ENCODE assay signal across 17 cellular contexts in genomic region chr2:29009270-29009669, GRCh38. TPM values are rescaled to one million over a fixed set of nuclear protein-coding genes. Genes with fewer than 3 reads are reported as not detected.
DNase-seq lines count a peak whose midpoint lies in the region; ATAC-seq and TF ChIP-seq lines count a peak whose summit lies in the region.
"Had no signal": no experiment of that assay in that cellular context is flagged by ENCODE, and none has a peak within 500 bp of the region (broad histone marks: within the 10 kb centered on the region; RNA-seq: fewer than 3 reads in every experiment).

No MANE protein-coding gene starts in this region.

- no peak overlapping the region for H2BK12ac ChIP-seq in neuronal stem cell (ENCODE audit: low read length)

- no peak overlapping the region for H2BK120ac ChIP-seq in neuronal stem cell (ENCODE audit: low read depth, low read length)

- intact Hi-C loops in CD8-positive, alpha-beta T cell (cut with DNase I, micrococcal nuclease): no loop called here

- no peaks in the 10 kb centered on the region for H3K9me3 ChIP-seq in CD8-positive, alpha-beta T cell (ENCODE audit: low read length)
- H3K9me3 ChIP-seq in neuronal stem cell (replicated peaks in 1 of 2; ENCODE audit: control insufficient read depth in 2 of 2, insufficient read depth in 1 of 2, low read depth in 1 of 2, low read length in 2 of 2) (peaks cover 0 to 9% of the 10 kb centered on the region in 2 donors), hepatocyte (ENCODE audit: low read depth) (no peaks in the 10 kb centered on the region)

- H2AK5ac ChIP-seq in neuronal stem cell (ENCODE audit: low read depth, low read length): peak overlapping the region; percentile 18

- H3K9me2 ChIP-seq in hepatocyte (replicated peaks; ENCODE audit: insufficient read depth): no peaks in the 10 kb centered on the region

- no CpG with 5 or more reads among the region's 9 CpGs for WGBS in neuronal stem cell (ENCODE audit: extremely low coverage in 2 of 2, insufficient read length in 2 of 2, insufficient replicate concordance in 1 of 2), 2 donors
- 90% methylated on average over 9 of the region's 9 CpGs for WGBS in hepatocyte (ENCODE audit: low lambda C conversion rate, missing lambda C conversion rate)

- H3K4ac ChIP-seq in neuronal stem cell (ENCODE audit: low read length): no peak overlapping the region

- no peak overlapping the region for H3K9ac ChIP-seq in neuronal stem cell (ENCODE audit: low read depth, low read length, poor library complexity)

- DNase-seq in activated CD8-positive, alpha-beta memory T cell treated with anti-CD3 and anti-CD28 coated beads, Interleukin-2, amount 10 ng/mL, durations not matched to agents 7 days and 5 days: peak; percentile 50
- no peak for DNase-seq in activated CD8-positive, alpha-beta memory T cell treated with anti-CD3 and anti-CD28 coated beads for 24 hours
- DNase-seq in CD8-positive, alpha-beta T cell: no peak
- DNase-seq in neuronal stem cell (ENCODE audit: low spot score) (no peak), NCI-H1105 treated with DMSO at 0.1 percent for 48 hours (lab: John Stamatoyannopoulos, UW) (no peak), H4 (ENCODE audit: low spot score) (no peak), hepatocyte (ENCODE audit: low spot score) (no peak)
- DNase-seq: DMS53; HCEC 1CT; NCI-H1417; NCI-H524 treated with DMSO at 0.1 percent for 48 hours; nephron progenitor cell; stimulated activated CD4-positive, alpha-beta T cell treated with anti-CD3 and anti-CD28 coated beads, Interleukin-4, amount 100 ng/mL, for 24 hours; SW 1271 had no signal

- no peaks in the 10 kb centered on the region for H4K20me1 ChIP-seq in hepatocyte (ENCODE audit: insufficient read depth, poor library complexity, severe bottlenecking)

- H2BK5ac ChIP-seq in neuronal stem cell (ENCODE audit: low read length): peak overlapping the region; percentile 25

- peak overlapping the region; percentile 85 for H3K27ac ChIP-seq in CD8-positive, alpha-beta T cell (ENCODE audit: low read depth, low read length)
- H3K27ac ChIP-seq in neuronal stem cell (replicated peaks; ENCODE audit: low read length): no peak overlapping the region
- H3K27ac ChIP-seq in hepatocyte: no peak overlapping the region
- H3K27ac ChIP-seq: C4-2B had no signal

- H2AFZ ChIP-seq in neuronal stem cell (ENCODE audit: low read length): no peak overlapping the region
- no peak overlapping the region for H2AFZ ChIP-seq in hepatocyte

- no peak overlapping the region for H4K91ac ChIP-seq in neuronal stem cell (ENCODE audit: low read depth, low read length, poor library complexity)

- peaks cover 56% of the 10 kb centered on the region for H3K4me1 Mint-ChIP-seq in activated CD8-positive, alpha-beta memory T cell treated with anti-CD3 and anti-CD28 coated beads, Interleukin-2, amount 10 ng/mL, durations not matched to agents 7 days and 5 days
- H3K4me1 Mint-ChIP-seq in CD8-positive, alpha-beta T cell (ENCODE audit: low read depth): peaks cover 57% of the 10 kb centered on the region
- peaks cover 55% of the 10 kb centered on the region for H3K4me1 Mint-ChIP-seq in activated naive CD8-positive, alpha-beta T cell (ENCODE audit: low read depth)

- no peaks in the 10 kb centered on the region for H3K79me2 ChIP-seq in hepatocyte

- H3K4me1 ChIP-seq in CD8-positive, alpha-beta T cell (ENCODE audit: insufficient read depth, low read length): peaks cover 59% of the 10 kb centered on the region
- H3K4me1 ChIP-seq in neuronal stem cell (ENCODE audit: control insufficient read depth in 2 of 2, insufficient read depth in 1 of 2, low read depth in 1 of 2, low read length in 2 of 2) (peaks cover 17 to 22% of the 10 kb centered on the region in 2 donors), hepatocyte (ENCODE audit: insufficient read depth) (peaks cover 17% of the 10 kb centered on the region)

- H3K27me3 Mint-ChIP-seq in activated CD8-positive, alpha-beta memory T cell treated with anti-CD3 and anti-CD28 coated beads, Interleukin-2, amount 10 ng/mL, durations not matched to agents 7 days and 5 days: no peaks in the 10 kb centered on the region
- no peaks in the 10 kb centered on the region for H3K27me3 Mint-ChIP-seq in CD8-positive, alpha-beta T cell (ENCODE audit: low read depth)
- H3K27me3 Mint-ChIP-seq in activated naive CD8-positive, alpha-beta T cell: no peaks in the 10 kb centered on the region

- H3K4me2 ChIP-seq in neuronal stem cell (ENCODE audit: insufficient read depth, low read length, poor library complexity, severe bottlenecking): no peak overlapping the region
- no peak overlapping the region for H3K4me2 ChIP-seq in hepatocyte

- no peak overlapping the region for H4K8ac ChIP-seq in neuronal stem cell (ENCODE audit: low read depth, low read length)

- ATAC-seq in activated CD8-positive, alpha-beta memory T cell treated with anti-CD3 and anti-CD28 coated beads, Interleukin-2, amount 10 ng/mL, durations not matched to agents 7 days and 5 days: no peak
- no peak for ATAC-seq in CD8-positive, alpha-beta T cell

- H3K4me3 Mint-ChIP-seq in activated CD8-positive, alpha-beta memory T cell treated with anti-CD3 and anti-CD28 coated beads, Interleukin-2, amount 10 ng/mL, durations not matched to agents 7 days and 5 days: peak overlapping the region; percentile 64
- H3K4me3 Mint-ChIP-seq in CD8-positive, alpha-beta T cell: peak overlapping the region; percentile 78
- H3K4me3 Mint-ChIP-seq in activated naive CD8-positive, alpha-beta T cell: no peak overlapping the region
- H3K4me3 Mint-ChIP-seq: memory B cell, nephron progenitor cell had no signal

- no peak for TF ChIP-seq CTCF in CD8-positive, alpha-beta T cell (IDR thresholded peaks at IDR 0.05)
- TF ChIP-seq CTCF in hepatocyte (IDR thresholded peaks at IDR 0.05; ENCODE audit: poor library complexity): no peak

- peak overlapping the region; percentile 92 for H3K27ac Mint-ChIP-seq in activated CD8-positive, alpha-beta memory T cell treated with anti-CD3 and anti-CD28 coated beads, Interleukin-2, amount 10 ng/mL, durations not matched to agents 7 days and 5 days
- H3K27ac Mint-ChIP-seq in CD8-positive, alpha-beta T cell: peak overlapping the region; percentile 99
- peak overlapping the region; percentile 84 for H3K27ac Mint-ChIP-seq in activated naive CD8-positive, alpha-beta T cell
- H3K27ac Mint-ChIP-seq: memory B cell, nephron progenitor cell had no signal

- no peaks in the 10 kb centered on the region for H3K27me3 ChIP-seq in CD8-positive, alpha-beta T cell (ENCODE audit: insufficient read depth, low read length)
- H3K27me3 ChIP-seq in neuronal stem cell (ENCODE audit: control insufficient read depth in 3 of 3, insufficient read depth in 3 of 3, low read depth in 1 of 3, low read length in 3 of 3) (peaks cover 0 to 24% (median 0%) of the 10 kb centered on the region in 3 experiments), hepatocyte (no peaks in the 10 kb centered on the region)

- peak overlapping the region; percentile 71 for H3K18ac ChIP-seq in neuronal stem cell (ENCODE audit: low read length)

- H3K14ac ChIP-seq in neuronal stem cell (ENCODE audit: low read length): no peak overlapping the region

- H3K36me3 Mint-ChIP-seq in activated CD8-positive, alpha-beta memory T cell treated with anti-CD3 and anti-CD28 coated beads, Interleukin-2, amount 10 ng/mL, durations not matched to agents 7 days and 5 days: peaks cover 2% of the 10 kb centered on the region
- H3K36me3 Mint-ChIP-seq in CD8-positive, alpha-beta T cell: no peaks in the 10 kb centered on the region
- H3K36me3 Mint-ChIP-seq in activated naive CD8-positive, alpha-beta T cell: no peaks in the 10 kb centered on the region
- H3K36me3 Mint-ChIP-seq: memory B cell had no signal

- POLR2A ChIA-PET in CD8-positive, alpha-beta T cell (lab: Charles Lee): interaction anchor here (7.2 kb wide), 1 partner anchor 9 kb away, joined by 65 read pairs; no protein-coding TSS in a partner anchor

- no peaks in the 10 kb centered on the region for H3K79me1 ChIP-seq in neuronal stem cell (ENCODE audit: low read depth, low read length)

- H3K23ac ChIP-seq in neuronal stem cell (ENCODE audit: low read depth, low read length, poor library complexity): no peak overlapping the region

- H3K4me3 ChIP-seq in CD8-positive, alpha-beta T cell (ENCODE audit: low read depth, low read length): no peak overlapping the region
- H3K4me3 ChIP-seq in neuronal stem cell (ENCODE audit: low read length in 2 of 2): no peak overlapping the region
- no peak overlapping the region for H3K4me3 ChIP-seq in hepatocyte

- peak overlapping the region; percentile 86 for H2BK15ac ChIP-seq in neuronal stem cell (ENCODE audit: low read length)

- CTCF ChIA-PET in activated CD8-positive, alpha-beta memory T cell treated with anti-CD3 and anti-CD28 coated beads, Interleukin-2, amount 10 ng/mL, durations not matched to agents 7 days and 5 days (lab: Charles Lee): interaction anchor here (9.3 to 10.4 kb wide), 2 partner anchors 10 to 50 kb away, joined by 94 read pairs; no protein-coding TSS in a partner anchor
- CTCF ChIA-PET in CD8-positive, alpha-beta T cell (lab: Charles Lee): interaction anchor here (2.7 to 3.6 kb wide), 2 partner anchors 8 to 51 kb away, joined by 12 to 21 read pairs; no protein-coding TSS in a partner anchor

- H3K36me3 ChIP-seq in CD8-positive, alpha-beta T cell (ENCODE audit: insufficient read depth, low read length): no peaks in the 10 kb centered on the region
- no peaks in the 10 kb centered on the region for H3K36me3 ChIP-seq in neuronal stem cell (replicated peaks in 1 of 2; ENCODE audit: control insufficient read depth in 2 of 2, insufficient read depth in 2 of 2, low read length in 2 of 2)
- H3K36me3 ChIP-seq in hepatocyte (replicated peaks; ENCODE audit: insufficient read depth, low read depth): no peaks in the 10 kb centered on the region

- no peaks in the 10 kb centered on the region for H3K9me3 Mint-ChIP-seq in activated CD8-positive, alpha-beta memory T cell treated with anti-CD3 and anti-CD28 coated beads, Interleukin-2, amount 10 ng/mL, durations not matched to agents 7 days and 5 days (ENCODE audit: low read depth)
- no peaks in the 10 kb centered on the region for H3K9me3 Mint-ChIP-seq in CD8-positive, alpha-beta T cell
- H3K9me3 Mint-ChIP-seq in activated naive CD8-positive, alpha-beta T cell (ENCODE audit: low read depth): no peaks in the 10 kb centered on the region
- H3K9me3 Mint-ChIP-seq: memory B cell, nephron progenitor cell had no signal

RNA-seq across cellular contexts. Expression of gene TOGARAM2, which starts 28.2 kb away (rescaled TPM):
- total RNA-seq in activated CD8-positive, alpha-beta memory T cell treated with anti-CD3 and anti-CD28 coated beads, Interleukin-2, amount 10 ng/mL, durations not matched to agents 7 days and 5 days: 10 to 100 TPM; 15.0 to 23.9 TPM
- 1 to 10 TPM; 4.6 to 4.8 TPM for total RNA-seq in CD8-positive, alpha-beta T cell
- polyA plus RNA-seq in neuronal stem cell (2013, experiment 1 of 2): 0.06 TPM
- 0.06 TPM for polyA plus RNA-seq in neuronal stem cell (2013, experiment 2 of 2)
- total RNA-seq in H4 (2014; rRNA removed; shearing (Covaris generic)): 0.21 TPM in 1 of 2 replicates, not detected in the other
- 0.47 and 0.92 TPM in 2 replicates for total RNA-seq in hepatocyte
- polyA plus RNA-seq in hepatocyte: 1.3 and 2.1 TPM in 2 replicates
